Comparison of ENCODE assay signal across 8 cellular contexts in the genomic region with DNA sequence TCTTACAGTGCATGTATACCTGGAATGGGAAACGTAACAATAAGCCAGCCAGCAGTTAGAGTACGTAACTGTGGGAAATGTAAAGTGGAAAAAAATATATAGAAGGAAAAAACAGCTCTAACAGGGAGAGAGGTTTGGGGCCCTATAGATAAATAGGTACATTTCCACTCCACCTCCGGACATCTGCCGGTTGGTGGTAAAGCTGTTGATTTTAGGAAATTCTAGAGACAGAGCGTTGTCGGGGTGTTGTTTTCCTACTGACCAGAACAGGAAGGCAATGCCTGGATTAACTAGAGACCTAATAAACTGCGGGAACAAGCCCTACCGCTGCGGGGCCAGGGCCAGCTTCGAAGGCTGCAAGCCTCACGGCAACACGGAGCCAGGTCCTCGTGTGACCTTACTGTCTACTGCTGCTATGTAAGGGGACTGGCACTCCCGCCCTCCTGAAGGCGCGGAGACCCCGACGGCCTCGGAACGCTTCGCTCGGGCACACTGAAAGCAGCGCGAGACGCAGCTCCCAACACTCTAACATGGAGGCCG. TPM values are rescaled to one million over a fixed set of nuclear protein-coding genes. Genes with fewer than 3 reads are reported as not detected.
DNase-seq lines count a peak whose midpoint lies in the region; ATAC-seq, FAIRE-seq and TF ChIP-seq lines count a peak whose summit lies in the region.

No MANE protein-coding gene starts in this region.

- H3K36me3 ChIP-seq in HepG2 (replicated peaks in 1 of 2; ENCODE audit: control insufficient read depth in 1 of 2, insufficient read depth in 2 of 2, low read length in 2 of 2), result peaks cover 7 to 14% of the 10 kb centered on the region in 2 experiments

- POLR2A ChIA-PET in HepG2 (lab: Yijun Ruan, JAX), result interaction anchor here (0.8 to 2.6 kb wide), 25 partner anchors 11 to 546 kb away, joined by 3 to 20 read pairs (median 4); a partner anchor contains a TSS

- H3K79me2 ChIP-seq in HepG2 (ENCODE audit: insufficient read depth, low read length), result peaks cover 28% of the 10 kb centered on the region

- in situ Hi-C loops in HepG2 (cut with HindIII; ENCODE audit: extremely low pct_ligation_motif_present, low pct_unique_long_range_greater_than_20kb), result no loop called here

- H3K27ac ChIP-seq in HepG2 (ENCODE audit: extremely low read length, insufficient read depth, low read length), result peak overlapping the region; percentile 100

- no peak overlapping the region for H2AFZ ChIP-seq in HepG2 (ENCODE audit: low read length)

- H3K27me3 ChIP-seq in HepG2 (ENCODE audit: control insufficient read depth in 1 of 2, insufficient read depth in 2 of 2, low read length in 2 of 2), result no peaks in the 10 kb centered on the region; a peak in 1 of 5 replicates

- DNase-seq in C1 segment of cervical spinal cord (lab: John Stamatoyannopoulos, UW), result peak in 8 of 14 donors; percentile 10 to 81 (median 67)
- DNase-seq in HCEC 1CT, result peak; percentile 23
- peak; percentile 45 for DNase-seq in RPMI8226
- DNase-seq in brain pericyte (ENCODE audit: low read depth, low spot score), result peak; percentile 53
- DNase-seq in HepG2 (ENCODE audit: low spot score), result no peak
- peak in 2 of 3 experiments; percentile 7 to 34 for DNase-seq in stimulated activated CD4-positive, alpha-beta T cell treated with anti-CD3 and anti-CD28 coated beads, TNF-alpha, amount 100 ng/mL, for 24 hours (ENCODE audit: low read depth in 3 of 3)
- DNase-seq in T1000 (lab: John Stamatoyannopoulos, UW), result no peak
- DNase-seq in NCI-H774 (lab: John Stamatoyannopoulos, UW), result no peak

- H3K4me1 ChIP-seq in HepG2 (ENCODE audit: insufficient read depth, low read length), result peaks cover 51% of the 10 kb centered on the region

- no peak for ATAC-seq in HepG2

- H3K4me2 ChIP-seq in HepG2 (ENCODE audit: low read depth, low read length), result peak overlapping the region; percentile 95

- H3K9ac ChIP-seq in HepG2 (ENCODE audit: insufficient read depth, low read depth, low read length), result peak overlapping the region; percentile 99

- H4K20me1 ChIP-seq in HepG2 (ENCODE audit: insufficient read depth, low read length), result 0 out of 2 replicates have a peak, but pooled peaks cover 3% of the 10 kb centered on the region

- no peak; the same call in 1 of the 2 replicates for TF ChIP-seq RAD21 in HepG2 (CRISPR knock-in tag; IDR thresholded peaks at IDR 0.05)

- BruUV-seq in HepG2 (replicated peaks; lab: Mats Ljungman, UMichigan), result no TSS peak

- H3K4me3 ChIP-seq in HepG2 (replicated peaks in 1 of 3; ENCODE audit: insufficient read depth in 1 of 3, low read depth in 2 of 3, low read length in 3 of 3), result peak overlapping the region; percentile 59 to 99 (median 91)

- peak; percentile 79 to 93 for TF ChIP-seq POLR2A in HepG2 (IDR thresholded peaks at IDR 0.05; ENCODE audit: insufficient read depth in 1 of 2, low read depth in 2 of 2, low read length in 2 of 2)

- FAIRE-seq in HepG2 (lab: Jason Lieb, UNC), result peak; percentile 18

- intact Hi-C loops in HepG2 (cut with micrococcal nuclease; ENCODE audit: unreplicated experiment), result loop anchor here (2.0 kb wide), 1 partner anchor 61 kb away; a partner anchor contains a TSS

- TF ChIP-seq EP300 in HepG2 (IDR thresholded peaks at IDR 0.05; ENCODE audit: low read depth in 2 of 2, low read length in 2 of 2) (no peak), HepG2 (CRISPR knock-in tag; IDR thresholded peaks at IDR 0.05; ENCODE audit: borderline replicate concordance) (no peak)

- no peaks in the 10 kb centered on the region for H3K9me3 ChIP-seq in HepG2 (ENCODE audit: low read length)

- under 1% methylated on average over 19 of the region's 26 CpGs for WGBS in HepG2 (ENCODE audit: low lambda C conversion rate)

- peak; percentile 2; the same call in 1 of the 2 replicates for TF ChIP-seq CTCF in HepG2 (CRISPR knock-in tag; IDR thresholded peaks at IDR 0.05)

- CTCF ChIA-PET in HepG2 (lab: Yijun Ruan, JAX; ENCODE audit: low intra/inter-chr PET ratio, low total read pairs), result no interaction called here

TF ChIP-seq in HepG2, 621 proteins besides CTCF, POLR2A, EP300 and RAD21 (continues in another document):
- TF ChIP-seq, protein P1, sequence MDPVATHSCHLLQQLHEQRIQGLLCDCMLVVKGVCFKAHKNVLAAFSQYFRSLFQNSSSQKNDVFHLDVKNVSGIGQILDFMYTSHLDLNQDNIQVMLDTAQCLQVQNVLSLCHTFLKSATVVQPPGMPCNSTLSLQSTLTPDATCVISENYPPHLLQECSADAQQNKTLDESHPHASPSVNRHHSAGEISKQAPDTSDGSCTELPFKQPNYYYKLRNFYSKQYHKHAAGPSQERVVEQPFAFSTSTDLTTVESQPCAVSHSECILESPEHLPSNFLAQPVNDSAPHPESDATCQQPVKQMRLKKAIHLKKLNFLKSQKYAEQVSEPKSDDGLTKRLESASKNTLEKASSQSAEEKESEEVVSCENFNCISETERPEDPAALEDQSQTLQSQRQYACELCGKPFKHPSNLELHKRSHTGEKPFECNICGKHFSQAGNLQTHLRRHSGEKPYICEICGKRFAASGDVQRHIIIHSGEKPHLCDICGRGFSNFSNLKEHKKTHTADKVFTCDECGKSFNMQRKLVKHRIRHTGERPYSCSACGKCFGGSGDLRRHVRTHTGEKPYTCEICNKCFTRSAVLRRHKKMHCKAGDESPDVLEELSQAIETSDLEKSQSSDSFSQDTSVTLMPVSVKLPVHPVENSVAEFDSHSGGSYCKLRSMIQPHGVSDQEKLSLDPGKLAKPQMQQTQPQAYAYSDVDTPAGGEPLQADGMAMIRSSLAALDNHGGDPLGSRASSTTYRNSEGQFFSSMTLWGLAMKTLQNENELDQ (CRISPR knock-in tag; IDR thresholded peaks at IDR 0.05; ENCODE audit: borderline replicate concordance), result no peak
- TF ChIP-seq, protein P2, sequence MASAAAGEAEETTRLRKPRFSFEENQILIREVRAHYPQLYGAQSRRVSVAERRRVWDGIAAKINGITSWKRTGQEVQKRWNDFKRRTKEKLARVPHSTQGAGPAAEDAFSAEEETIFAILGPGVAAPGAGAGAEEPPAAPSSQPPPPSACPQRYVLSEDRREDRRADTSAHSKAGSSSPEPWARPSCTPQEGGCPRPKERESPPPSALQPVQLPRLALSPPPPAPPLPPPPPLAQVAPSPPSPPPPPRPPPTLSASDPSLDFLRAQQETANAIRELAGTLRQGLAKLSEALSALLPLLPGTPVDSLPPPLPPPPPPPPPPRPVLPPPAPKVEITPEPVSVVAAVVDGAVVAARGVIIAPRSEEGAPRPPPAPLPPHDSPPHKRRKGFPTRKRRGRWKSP (CRISPR knock-in tag; IDR thresholded peaks at IDR 0.05), result no peak
- TF ChIP-seq, protein P3, sequence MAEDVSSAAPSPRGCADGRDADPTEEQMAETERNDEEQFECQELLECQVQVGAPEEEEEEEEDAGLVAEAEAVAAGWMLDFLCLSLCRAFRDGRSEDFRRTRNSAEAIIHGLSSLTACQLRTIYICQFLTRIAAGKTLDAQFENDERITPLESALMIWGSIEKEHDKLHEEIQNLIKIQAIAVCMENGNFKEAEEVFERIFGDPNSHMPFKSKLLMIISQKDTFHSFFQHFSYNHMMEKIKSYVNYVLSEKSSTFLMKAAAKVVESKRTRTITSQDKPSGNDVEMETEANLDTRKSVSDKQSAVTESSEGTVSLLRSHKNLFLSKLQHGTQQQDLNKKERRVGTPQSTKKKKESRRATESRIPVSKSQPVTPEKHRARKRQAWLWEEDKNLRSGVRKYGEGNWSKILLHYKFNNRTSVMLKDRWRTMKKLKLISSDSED (CRISPR knock-in tag; IDR thresholded peaks at IDR 0.05), result no peak
- TF ChIP-seq NR2F1 (CRISPR knock-in tag; IDR thresholded peaks at IDR 0.05), result no peak
- TF ChIP-seq ZNF230 (CRISPR knock-in tag; IDR thresholded peaks at IDR 0.05), result 0 out of 2 replicates have a peak, but pooled peaks have one; percentile 29
- TF ChIP-seq RBAK (CRISPR knock-in tag; IDR thresholded peaks at IDR 0.05), result no peak
- TF ChIP-seq CCAR2 (optimal IDR thresholded peaks at IDR 0.05; ENCODE audit: low read depth, low read length), result peak; percentile 15
- 0 out of 2 replicates have a peak, but pooled peaks have one; percentile 41 for TF ChIP-seq BRD4 (CRISPR knock-in tag; IDR thresholded peaks at IDR 0.05)
- TF ChIP-seq ZNF292 (CRISPR knock-in tag; IDR thresholded peaks at IDR 0.05; ENCODE audit: borderline replicate concordance, low read depth), result peak; percentile 75
- TF ChIP-seq ZBTB7A (CRISPR knock-in tag; IDR thresholded peaks at IDR 0.05), result peak; percentile 93
- no peak for TF ChIP-seq ZNF10 (CRISPR knock-in tag; IDR thresholded peaks at IDR 0.05; ENCODE audit: borderline replicate concordance, low read depth)

RNA-seq across cellular contexts. Expression of a gene that starts 0.8 kb away (rescaled TPM):
- 18.7 and 21.4 TPM in 2 replicates for total RNA-seq in HepG2 (2016; rRNA removed; fragmentation: Illumina TruSeq; extraction: Trizol)
- total RNA-seq in HepG2 (2016; cell fraction: cytosol; rRNA removed; fragmentation: Illumina TruSeq; extraction: Trizol; ENCODE audit: low read depth), result 2.2 and 3.1 TPM in 2 replicates
- total RNA-seq in HepG2 (2016; cell fraction: insoluble cytoplasmic fraction; rRNA removed; fragmentation: Illumina TruSeq; extraction: Trizol), result 18.5 and 22.0 TPM in 2 replicates
- total RNA-seq in HepG2 (2016; cell fraction: membrane; rRNA removed; fragmentation: Illumina TruSeq; extraction: Trizol), result 7.9 and 8.4 TPM in 2 replicates
- 24.3 and 25.6 TPM in 2 replicates for total RNA-seq in HepG2 (2016; cell fraction: nucleus; rRNA removed; fragmentation: Illumina TruSeq; extraction: Trizol)
- 14.1 and 17.0 TPM in 2 replicates for polyA plus RNA-seq in HepG2 (2011; rRNA removed)
- polyA plus RNA-seq in HepG2 (2011; cell fraction: cytosol; rRNA removed), result 7.8 and 10.0 TPM in 2 replicates
- 10.9 and 11.0 TPM in 2 replicates for polyA plus RNA-seq in HepG2 (2011; cell fraction: nucleus; rRNA removed)
- polyA plus RNA-seq in HepG2 (2012), result 13.3 and 14.9 TPM in 2 replicates
- polyA plus RNA-seq in HepG2 (2016; cell fraction: cytosol; fragmentation: Illumina TruSeq; extraction: Trizol; ENCODE audit: low read depth), result 1.8 and 2.0 TPM in 2 replicates
- polyA plus RNA-seq in HepG2 (2016; cell fraction: insoluble cytoplasmic fraction; fragmentation: Illumina TruSeq; extraction: Trizol; ENCODE audit: low read depth), result 24.1 and 24.4 TPM in 2 replicates
- 5.4 TPM in 2 replicates for polyA plus RNA-seq in HepG2 (2016; cell fraction: membrane; fragmentation: Illumina TruSeq; extraction: Trizol; ENCODE audit: low read depth)
- polyA plus RNA-seq in HepG2 (2016; cell fraction: nucleus; fragmentation: Illumina TruSeq; extraction: Trizol; ENCODE audit: insufficient read depth, low read depth), result 21.6 and 21.7 TPM in 2 replicates
- polyA minus RNA-seq in HepG2 (2011; rRNA and poly(A)+ RNA removed; ENCODE audit: low replicate concordance), result 11.8 and 17.2 TPM in 2 replicates
- 8.8 and 10.6 TPM in 2 replicates for polyA minus RNA-seq in HepG2 (2011; cell fraction: cytosol; rRNA and poly(A)+ RNA removed)
- 65.3 and 67.1 TPM in 2 replicates for polyA minus RNA-seq in HepG2 (2011; cell fraction: nucleus; rRNA and poly(A)+ RNA removed)

Comparison
In these comparisons a context has a peak if more than half of its experiments do, and no peak if none do; other contexts are left out.
1. DNase-seq: peak in C1 segment of cervical spinal cord (8 of 14), HCEC 1CT (single experiment), RPMI8226 (single experiment), brain pericyte (single experiment) and stimulated activated CD4-positive, alpha-beta T cell treated with anti-CD3 and anti-CD28 coated beads, TNF-alpha, amount 100 ng/mL, for 24 hours (2 of 3); none in HepG2 (single experiment), T1000 (single experiment) and NCI-H774 (single experiment).